In the genomic region with DNA sequence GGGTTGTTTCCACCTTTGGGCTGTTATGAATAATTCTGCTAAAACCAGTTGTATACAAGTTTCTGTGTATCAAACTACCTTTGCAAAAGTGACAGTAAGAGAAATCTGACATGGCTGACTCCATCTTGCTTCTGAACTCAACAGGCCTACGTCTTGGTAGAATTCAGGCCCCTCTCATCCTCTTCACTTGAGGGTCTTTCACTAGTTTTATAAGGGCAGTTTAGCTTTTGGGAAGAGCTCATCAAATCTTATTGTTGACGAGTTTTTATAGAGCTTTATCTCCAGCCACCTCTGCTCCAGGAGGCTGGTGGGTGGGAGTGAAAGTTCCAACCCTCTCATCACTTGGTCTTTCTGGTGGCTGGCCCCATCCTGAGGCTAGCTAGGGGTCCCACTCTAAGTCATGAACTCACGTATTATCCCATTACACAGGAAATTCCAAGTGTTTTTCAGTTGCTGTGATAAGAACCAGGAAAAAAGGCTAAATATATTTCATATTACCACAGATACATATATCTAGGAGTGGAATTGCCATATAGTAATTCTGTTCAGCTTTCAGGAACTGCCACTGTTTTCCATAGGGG, we compare ENCODE assay signal across 2 cellular contexts.
A peak's percentile ranks its signal among the peaks of the same experiment; 100 is the strongest.
TF ChIP-seq lines count a peak whose summit lies in the region.

No MANE protein-coding gene starts in this region.

TF ChIP-seq in HEK293, 187 proteins besides CTCF, POLR2A, EP300 and RAD21 (continued from another document):
- TF ChIP-seq, protein P1, sequence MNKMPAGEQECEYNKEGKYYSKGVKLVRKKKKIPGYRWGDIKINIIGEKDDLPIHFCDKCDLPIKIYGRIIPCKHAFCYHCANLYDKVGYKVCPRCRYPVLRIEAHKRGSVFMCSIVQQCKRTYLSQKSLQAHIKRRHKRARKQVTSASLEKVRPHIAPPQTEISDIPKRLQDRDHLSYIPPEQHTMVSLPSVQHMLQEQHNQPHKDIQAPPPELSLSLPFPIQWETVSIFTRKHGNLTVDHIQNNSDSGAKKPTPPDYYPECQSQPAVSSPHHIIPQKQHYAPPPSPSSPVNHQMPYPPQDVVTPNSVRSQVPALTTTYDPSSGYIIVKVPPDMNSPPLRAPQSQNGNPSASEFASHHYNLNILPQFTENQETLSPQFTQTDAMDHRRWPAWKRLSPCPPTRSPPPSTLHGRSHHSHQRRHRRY (tag by site-specific recombination; IDR thresholded peaks at IDR 0.05), result no peak
- TF ChIP-seq ZNF140 (tag by site-specific recombination; IDR thresholded peaks at IDR 0.05) (peak; percentile 42; the same call in 1 of the 2 replicates), BCL11B (tag by site-specific recombination; IDR thresholded peaks at IDR 0.05; ENCODE audit: low read depth) (no peak), ZFHX2 (tag by site-specific recombination; conservative IDR thresholded peaks at IDR 0.05) (no peak), ZNF248 (tag by site-specific recombination; IDR thresholded peaks at IDR 0.05) (no peak)
TF ChIP-seq in HEK293: peak in this region for 2.

TF ChIP-seq in WTC11, 78 proteins besides CTCF, POLR2A, EP300 and RAD21 (continued from another document):
- TF ChIP-seq ATF3 (CRISPR knock-in tag; conservative IDR thresholded peaks at IDR 0.05) (no peak), AFF4 (CRISPR knock-in tag; IDR thresholded peaks at IDR 0.05; ENCODE audit: borderline replicate concordance) (no peak), GTF2I (CRISPR knock-in tag; conservative IDR thresholded peaks at IDR 0.05) (no peak), ZNF416 (CRISPR knock-in tag; IDR thresholded peaks at IDR 0.05) (no peak), RELA (CRISPR knock-in tag; IDR thresholded peaks at IDR 0.05; ENCODE audit: borderline replicate concordance) (no peak), NR2C2 (CRISPR knock-in tag; IDR thresholded peaks at IDR 0.05) (no peak)
- TF ChIP-seq, protein P2, sequence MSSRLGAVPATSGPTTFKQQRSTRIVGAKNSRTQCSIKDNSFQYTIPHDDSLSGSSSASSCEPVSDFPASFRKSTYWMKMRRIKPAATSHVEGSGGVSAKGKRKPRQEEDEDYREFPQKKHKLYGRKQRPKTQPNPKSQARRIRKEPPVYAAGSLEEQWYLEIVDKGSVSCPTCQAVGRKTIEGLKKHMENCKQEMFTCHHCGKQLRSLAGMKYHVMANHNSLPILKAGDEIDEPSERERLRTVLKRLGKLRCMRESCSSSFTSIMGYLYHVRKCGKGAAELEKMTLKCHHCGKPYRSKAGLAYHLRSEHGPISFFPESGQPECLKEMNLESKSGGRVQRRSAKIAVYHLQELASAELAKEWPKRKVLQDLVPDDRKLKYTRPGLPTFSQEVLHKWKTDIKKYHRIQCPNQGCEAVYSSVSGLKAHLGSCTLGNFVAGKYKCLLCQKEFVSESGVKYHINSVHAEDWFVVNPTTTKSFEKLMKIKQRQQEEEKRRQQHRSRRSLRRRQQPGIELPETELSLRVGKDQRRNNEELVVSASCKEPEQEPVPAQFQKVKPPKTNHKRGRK (CRISPR knock-in tag; IDR thresholded peaks at IDR 0.05; ENCODE audit: borderline replicate concordance), result no peak
- TF ChIP-seq, protein P3, sequence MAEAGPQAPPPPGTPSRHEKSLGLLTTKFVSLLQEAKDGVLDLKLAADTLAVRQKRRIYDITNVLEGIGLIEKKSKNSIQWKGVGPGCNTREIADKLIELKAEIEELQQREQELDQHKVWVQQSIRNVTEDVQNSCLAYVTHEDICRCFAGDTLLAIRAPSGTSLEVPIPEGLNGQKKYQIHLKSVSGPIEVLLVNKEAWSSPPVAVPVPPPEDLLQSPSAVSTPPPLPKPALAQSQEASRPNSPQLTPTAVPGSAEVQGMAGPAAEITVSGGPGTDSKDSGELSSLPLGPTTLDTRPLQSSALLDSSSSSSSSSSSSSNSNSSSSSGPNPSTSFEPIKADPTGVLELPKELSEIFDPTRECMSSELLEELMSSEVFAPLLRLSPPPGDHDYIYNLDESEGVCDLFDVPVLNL (CRISPR knock-in tag; IDR thresholded peaks at IDR 0.05; ENCODE audit: borderline replicate concordance, low read depth), result no peak
TF ChIP-seq in WTC11: peak in this region for 0.
